Comparison of ENCODE assay signal across 10 cellular contexts in the genomic region with DNA sequence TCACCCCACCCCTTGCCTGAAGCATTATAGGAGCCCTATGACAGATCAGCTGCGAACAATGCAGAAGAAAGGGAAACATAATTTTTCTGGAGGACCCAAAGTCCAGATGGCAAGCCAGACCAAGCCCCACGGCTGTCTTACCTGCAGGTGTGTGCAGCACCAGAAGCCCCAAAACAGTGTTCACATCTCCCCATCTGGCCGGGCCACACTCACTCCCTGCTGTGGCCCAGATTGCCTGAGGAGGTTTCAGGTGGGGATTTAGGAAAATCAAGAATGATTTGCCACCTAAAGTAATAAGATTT. TPM values are rescaled to one million over a fixed set of nuclear protein-coding genes. Genes with fewer than 3 reads are reported as not detected.
A peak's percentile ranks its signal among the peaks of the same experiment; 100 is the strongest.
DNase-seq lines count a peak whose midpoint lies in the region; ATAC-seq and TF ChIP-seq lines count a peak whose summit lies in the region.
"Had no signal": no experiment of that assay in that cellular context is flagged by ENCODE, and none has a peak within 500 bp of the region (broad histone marks: within the 10 kb centered on the region; RNA-seq: fewer than 3 reads in every experiment).

No MANE protein-coding gene starts in this region.

- peak overlapping the region; percentile 46 for H3K4me3 Mint-ChIP-seq in activated naive CD4-positive, alpha-beta T cell treated with anti-CD3 and anti-CD28 coated beads for 36 hours

- H3K27ac ChIP-seq in upper lobe of right lung = peak overlapping the region; percentile 60

- DNase-seq in activated naive CD4-positive, alpha-beta T cell treated with anti-CD3 and anti-CD28 coated beads for 36 hours = no peak
- no peak for DNase-seq in activated naive CD4-positive, alpha-beta T cell treated with anti-CD3 and anti-CD28 coated beads, Interleukin-2, amount 50 U/mL, for 16 hours
- no peak for DNase-seq in activated naive CD4-positive, alpha-beta T cell treated with anti-CD3 and anti-CD28 coated beads, Interleukin-2, amount 50 U/mL, for 72 hours (ENCODE audit: low spot score in 2 of 2)
- DNase-seq in upper lobe of right lung (no peak), NCI-H1048 (lab: John Stamatoyannopoulos, UW) (no peak), left colon (no peak)
- no peak for DNase-seq in stimulated activated CD4-positive, alpha-beta T cell treated with anti-CD3 and anti-CD28 coated beads, Interleukin-2, amount 100 ng/mL, for 24 hours
- DNase-seq: GOT3, NCI-H510A treated with DMSO at 0.1 percent for 48 hours had no signal

- no peak for TF ChIP-seq CTCF in upper lobe of right lung (IDR thresholded peaks at IDR 0.05)

- H3K4me3 ChIP-seq in upper lobe of right lung = no peak overlapping the region

- intact Hi-C loops in activated naive CD4-positive, alpha-beta T cell treated with anti-CD3 and anti-CD28 coated beads for 36 hours (cut with micrococcal nuclease) = loop anchor here (1.0 kb wide), 1 partner anchor 17 kb away; no protein-coding TSS in a partner anchor
- intact Hi-C loops in upper lobe of right lung (cut with DNase I) (no loop called here), left colon (cut with DNase I, micrococcal nuclease) (no loop called here)

- peaks cover 3% of the 10 kb centered on the region for H3K36me3 Mint-ChIP-seq in activated naive CD4-positive, alpha-beta T cell treated with anti-CD3 and anti-CD28 coated beads for 36 hours (ENCODE audit: low read depth)
- peaks cover 0 to 10% of the 10 kb centered on the region in 2 donors for H3K36me3 Mint-ChIP-seq in activated naive CD4-positive, alpha-beta T cell treated with anti-CD3 and anti-CD28 coated beads, Interleukin-2, amount 50 U/mL, for 72 hours

- H3K4me1 ChIP-seq in upper lobe of right lung = peaks cover 14% of the 10 kb centered on the region

- H3K9me3 Mint-ChIP-seq in activated naive CD4-positive, alpha-beta T cell treated with anti-CD3 and anti-CD28 coated beads for 36 hours = peaks cover 7% of the 10 kb centered on the region
- H3K9me3 Mint-ChIP-seq in activated naive CD4-positive, alpha-beta T cell treated with anti-CD3 and anti-CD28 coated beads, Interleukin-2, amount 50 U/mL, for 72 hours = peaks cover 4% of the 10 kb centered on the region in 2 donors

- H3K27me3 Mint-ChIP-seq in activated naive CD4-positive, alpha-beta T cell treated with anti-CD3 and anti-CD28 coated beads for 36 hours (ENCODE audit: low read depth) = no peaks in the 10 kb centered on the region

- peak overlapping the region; percentile 94 for H3K27ac Mint-ChIP-seq in activated naive CD4-positive, alpha-beta T cell treated with anti-CD3 and anti-CD28 coated beads for 36 hours
- peak overlapping the region; percentile 90 to 98 for H3K27ac Mint-ChIP-seq in activated naive CD4-positive, alpha-beta T cell treated with anti-CD3 and anti-CD28 coated beads, Interleukin-2, amount 50 U/mL, for 72 hours

- no peaks in the 10 kb centered on the region for H3K36me3 ChIP-seq in upper lobe of right lung

- H3K4me1 Mint-ChIP-seq in activated naive CD4-positive, alpha-beta T cell treated with anti-CD3 and anti-CD28 coated beads for 36 hours (ENCODE audit: low read depth) = peaks cover 79% of the 10 kb centered on the region

- CTCF ChIA-PET in activated naive CD4-positive, alpha-beta T cell treated with anti-CD3 and anti-CD28 coated beads for 36 hours (lab: Charles Lee) = interaction anchor here (1.2 to 1.8 kb wide), 3 partner anchors 13 to 95 kb away, joined by 3 to 7 read pairs (median 4); no protein-coding TSS in a partner anchor

- ATAC-seq in HG03439 (IDR thresholded peaks at IDR 0.05; ENCODE audit: unreplicated experiment) (peak; percentile 25), upper lobe of right lung (no peak), left colon (no peak)
- peak in 1 of 2 donors; percentile 50 for ATAC-seq in activated naive CD4-positive, alpha-beta T cell treated with anti-CD3 and anti-CD28 coated beads, Interleukin-2, amount 50 U/mL, for 72 hours

- H3K27me3 ChIP-seq in upper lobe of right lung = no peaks in the 10 kb centered on the region

- no peaks in the 10 kb centered on the region for H3K9me3 ChIP-seq in upper lobe of right lung

RNA-seq across cellular contexts. Expression of a gene that starts 11.7 kb away (rescaled TPM):
- 100 to 1,000 TPM; 141 to 143 TPM for total RNA-seq in activated naive CD4-positive, alpha-beta T cell treated with anti-CD3 and anti-CD28 coated beads for 36 hours
- total RNA-seq in activated naive CD4-positive, alpha-beta T cell treated with anti-CD3 and anti-CD28 coated beads, Interleukin-2, amount 50 U/mL, for 72 hours = 100 to 1,000 TPM; 164 to 240 TPM
- 66.9 TPM for total RNA-seq in upper lobe of right lung
- 10 to 100 TPM; 43.1 to 59.9 TPM for total RNA-seq in left colon
